Comparison of ENCODE assay signal across 8 cellular contexts in genomic region chr11:8168485-8169257, GRCh38. TPM values are rescaled to one million over a fixed set of nuclear protein-coding genes. Genes with fewer than 3 reads are reported as not detected.
DNase-seq lines count a peak whose midpoint lies in the region; ATAC-seq, FAIRE-seq and TF ChIP-seq lines count a peak whose summit lies in the region.

TSS of gene RIC3 (minus strand) at chr11:8169025. CDS start at chr11:8168989, 36 bp downstream.

- TF ChIP-seq RAD21 in GM12878 (IDR thresholded peaks at IDR 0.05; ENCODE audit: insufficient read depth, low read depth, low read length) = no peak

- no peaks in the 10 kb centered on the region for H3K36me3 ChIP-seq in GM12878 (ENCODE audit: control insufficient read depth in 2 of 2, insufficient read depth in 2 of 2, low read length in 1 of 2)
- H3K36me3 ChIP-seq in PC-9 (ENCODE audit: low read depth) = no peaks in the 10 kb centered on the region

- ATAC-seq in HG03135 (IDR thresholded peaks at IDR 0.05; ENCODE audit: unreplicated experiment) (peak; percentile 55), GM12878 (peak; percentile 88), left lobe of liver (peak; percentile 84)

- H3K9me3 ChIP-seq in GM12878 (replicated peaks; ENCODE audit: control insufficient read depth, insufficient read depth, low read length) = no peaks in the 10 kb centered on the region
- H3K9me3 ChIP-seq in PC-9 (ENCODE audit: insufficient read depth, low read depth) = no peaks in the 10 kb centered on the region

- no peak for TF ChIP-seq EP300 in GM12878 (IDR thresholded peaks at IDR 0.05; ENCODE audit: borderline replicate concordance in 1 of 2, control insufficient read depth in 1 of 2, low read depth in 2 of 2, low read length in 2 of 2)

- peak within 1 kb of the TSS; percentile 36; the same call in 1 of the 2 replicates for H3K9ac ChIP-seq in GM12878 (ENCODE audit: control insufficient read depth, insufficient read depth, low read length)

- H4K20me1 ChIP-seq in GM12878 (ENCODE audit: control insufficient read depth, insufficient read depth) = no peaks in the 10 kb centered on the region
- no peaks in the 10 kb centered on the region for H4K20me1 ChIP-seq in PC-9 (ENCODE audit: insufficient read depth)

- FAIRE-seq in GM12891 (lab: Jason Lieb, UNC) (peak; percentile 96), GM12878 (lab: Jason Lieb, UNC) (no peak)

- RAD21 ChIA-PET in GM12878 (lab: Charles Lee; ENCODE audit: unreplicated experiment) = no interaction called here

- DNase-seq in GM12891 (ENCODE audit: insufficient read length, low spot score) (peak; percentile 45), GM12878 (ENCODE audit: low read depth, low spot score) (no peak), left lobe of liver (ENCODE audit: low spot score) (peak; percentile 48), OCI-M2 (lab: John Stamatoyannopoulos, UW; ENCODE audit: unreplicated experiment) (no peak), PC-9 (no peak)
- peak; percentile 61 for DNase-seq in stimulated activated CD4-positive, alpha-beta T cell treated with anti-CD3 and anti-CD28 coated beads, Interleukin-4, amount 100 ng/mL, for 24 hours

- intact Hi-C loops in GM12878 (cut with micrococcal nuclease; ENCODE audit: unreplicated experiment) (no loop called here), PC-9 (cut with micrococcal nuclease; ENCODE audit: unreplicated experiment) (no loop called here)

- peak within 1 kb of the TSS; percentile 65 for H3K4me3 Mint-ChIP-seq in T-helper 1 cell treated with Interleukin-12 subunit alpha and Interleukin-12 subunit beta and Interleukin-4 antibody, amounts not matched to agents 30 μg/mL and 1 μg/mL, for 36 hours

- no peaks in the 10 kb centered on the region for H3F3A ChIP-seq in PC-9 (ENCODE audit: insufficient read depth, low read depth)

- H3K36me3 Mint-ChIP-seq in T-helper 1 cell treated with Interleukin-12 subunit alpha and Interleukin-12 subunit beta and Interleukin-4 antibody, amounts not matched to agents 30 μg/mL and 1 μg/mL, for 36 hours (ENCODE audit: low read depth) = no peaks in the 10 kb centered on the region

- H3K4me1 ChIP-seq in GM12878 (ENCODE audit: control insufficient read depth, insufficient read depth, low read length) (no peaks in the 10 kb centered on the region), PC-9 (replicated peaks; ENCODE audit: insufficient read depth) (no peaks in the 10 kb centered on the region)

- no peak within 1 kb of the TSS for H3K27ac Mint-ChIP-seq in T-helper 1 cell treated with Interleukin-12 subunit alpha and Interleukin-12 subunit beta and Interleukin-4 antibody, amounts not matched to agents 30 μg/mL and 1 μg/mL, for 36 hours

- peak within 1 kb of the TSS; percentile 94 for H3K4me3 ChIP-seq in GM12878
- no peak within 1 kb of the TSS for H3K4me3 ChIP-seq in PC-9

- no peaks in the 10 kb centered on the region for H3K9me2 ChIP-seq in PC-9 (ENCODE audit: insufficient read depth)

- H3K27me3 Mint-ChIP-seq in T-helper 1 cell treated with Interleukin-12 subunit alpha and Interleukin-12 subunit beta and Interleukin-4 antibody, amounts not matched to agents 30 μg/mL and 1 μg/mL, for 36 hours (ENCODE audit: low read depth) = peaks cover 48% of the 10 kb centered on the region

- H3K9me3 Mint-ChIP-seq in T-helper 1 cell treated with Interleukin-12 subunit alpha and Interleukin-12 subunit beta and Interleukin-4 antibody, amounts not matched to agents 30 μg/mL and 1 μg/mL, for 36 hours = no peaks in the 10 kb centered on the region

- BruUV-seq in GM12878 (replicated peaks; lab: Mats Ljungman, UMichigan) (no TSS peak), PC-9 (replicated peaks; lab: Mats Ljungman, UMichigan) (no TSS peak)

- no peaks in the 10 kb centered on the region; a peak in 1 of 4 replicates for H3K27me3 ChIP-seq in GM12878 (replicated peaks in 1 of 2; ENCODE audit: control insufficient read depth in 2 of 2, insufficient read depth in 2 of 2, low read length in 1 of 2)
- no peaks in the 10 kb centered on the region for H3K27me3 ChIP-seq in PC-9 (ENCODE audit: insufficient read depth, low read depth)

- CTCF ChIA-PET in GM12878 (lab: Yijun Ruan, JAX) = no interaction called here
- CTCF ChIA-PET in PC-9 (lab: Charles Lee) = no interaction called here

- no peak within 1 kb of the TSS for H3K27ac ChIP-seq in GM12878 (ENCODE audit: control insufficient read depth, insufficient read depth)
- no peak within 1 kb of the TSS for H3K27ac ChIP-seq in PC-9

- POLR2A ChIA-PET in GM12878 (lab: Charles Lee) (no interaction called here), PC-9 (lab: Charles Lee; ENCODE audit: unreplicated experiment) (no interaction called here)

- H3K4me1 Mint-ChIP-seq in T-helper 1 cell treated with Interleukin-12 subunit alpha and Interleukin-12 subunit beta and Interleukin-4 antibody, amounts not matched to agents 30 μg/mL and 1 μg/mL, for 36 hours (ENCODE audit: low read depth) = peaks cover 8% of the 10 kb centered on the region

- WGBS in GM12878 (ENCODE audit: insufficient coverage, insufficient replicate concordance, low lambda C conversion rate, missing lambda C conversion rate) = 22% methylated on average over 57 of the region's 62 CpGs

- in situ Hi-C loops in GM12878 (cut with MboI) = no loop called here

- no peaks in the 10 kb centered on the region for H3K79me2 ChIP-seq in GM12878 (ENCODE audit: control insufficient read depth, insufficient read depth, low read length)
- no peaks in the 10 kb centered on the region for H3K79me2 ChIP-seq in PC-9 (ENCODE audit: low read depth)

- H3K4me2 ChIP-seq in GM12878 (ENCODE audit: control insufficient read depth, insufficient read depth) (peak within 1 kb of the TSS; percentile 80), PC-9 (no peak within 1 kb of the TSS)

- TF ChIP-seq POLR2A in GM12891 (IDR thresholded peaks at IDR 0.05; ENCODE audit: low read depth, low read length) (no peak; the same call in 1 of the 2 replicates), GM12878 (IDR thresholded peaks at IDR 0.05; ENCODE audit: low read depth, low read length) (peak; percentile 46; the same call in 1 of the 2 replicates)

- SMC1A ChIA-PET in GM12878 (lab: Charles Lee; ENCODE audit: uncharacterized antibody, unreplicated experiment) = interaction anchor here (0.8 kb wide), 1 partner anchor 398 kb away, joined by 3 read pairs; no protein-coding TSS in a partner anchor

- TF ChIP-seq CTCF in GM12878 (IDR thresholded peaks at IDR 0.05 in 2 of 3, conservative IDR thresholded peaks at IDR 0.05 in 1 of 3; ENCODE audit: control insufficient read depth in 2 of 3, extremely low read depth in 1 of 3, insufficient read depth in 1 of 3, low read depth in 3 of 3, low read length in 3 of 3) = no peak; a peak in 1 of 6 replicates
- no peak for TF ChIP-seq CTCF in PC-9 (conservative IDR thresholded peaks at IDR 0.05)

- H2AFZ ChIP-seq in GM12878 (ENCODE audit: control insufficient read depth, low read depth, low read length) (peak within 1 kb of the TSS; percentile 73), PC-9 (no peak within 1 kb of the TSS)

TF ChIP-seq in GM12891, 5 proteins besides CTCF, POLR2A, EP300 and RAD21:
- TF ChIP-seq SPI1 (IDR thresholded peaks at IDR 0.05; ENCODE audit: low read depth, low read length) = no peak
- no peak for TF ChIP-seq TAF1 (IDR thresholded peaks at IDR 0.05; ENCODE audit: low read depth, low read length)
- no peak for TF ChIP-seq POU2F2 (IDR thresholded peaks at IDR 0.05; ENCODE audit: low read depth, low read length)
- TF ChIP-seq PAX5 (IDR thresholded peaks at IDR 0.05; ENCODE audit: insufficient read depth, low read length, severe bottlenecking) = no peak
- no peak for TF ChIP-seq POLR2AphosphoS5 (IDR thresholded peaks at IDR 0.05; ENCODE audit: low read depth, low read length)

TF ChIP-seq in GM12878, 131 proteins besides CTCF, POLR2A, EP300 and RAD21 (continues in another document):
- peak; percentile 23; the same call in 1 of the 2 replicates for TF ChIP-seq MAX (IDR thresholded peaks at IDR 0.05; ENCODE audit: low read depth, low read length)

RNA-seq across cellular contexts. Expression of gene RIC3, which starts in this region (rescaled TPM):
- 8.6 TPM for polyA plus RNA-seq in GM12891 (2012; ENCODE audit: low read depth, missing spikeins)
- total RNA-seq in GM12878 (2013; cell fraction: nucleolus; rRNA removed) = 48.5 and 51.5 TPM in 2 replicates
- total RNA-seq in GM12878 (2014; rRNA removed) (1.9 and 2.0 TPM in 2 replicates), GM12878 (2014; rRNA removed; fragmentation: Illumina TruSeq; extraction: Trizol) (2.3 and 2.8 TPM in 2 replicates), GM12878 (2021) (2.1 and 2.9 TPM in 2 replicates), left lobe of liver (3.4 TPM), PC-9 (2021) (not detected in 2 replicates)
- polyA plus RNA-seq in GM12878 (2011; ENCODE audit: low read depth) = 2.9 TPM
- polyA plus RNA-seq in GM12878 (2011; rRNA removed) (8.9 and 13.0 TPM in 2 replicates), GM12878 (2014; fragmentation: Illumina TruSeq; extraction: Trizol) (3.2 and 4.7 TPM in 2 replicates), GM12878 (2014; fragmentation: Nextera tagmentation; extraction: Ambion mirVana) (1 to 10 TPM in 1 of 2 experiments, under 1 TPM in 1; 0.90 to 1.3 TPM), GM12878 (2014; rRNA removed) (4.1 and 4.2 TPM in 2 replicates), GM12878 (2016; fragmentation: Nextera tagmentation; extraction: Ambion mirVana) (1 to 10 TPM; 1.4 to 1.9 TPM)
- 2.9 and 4.0 TPM in 2 replicates for polyA plus RNA-seq in GM12878 (2011; cell fraction: cytosol; rRNA removed)
- polyA plus RNA-seq in GM12878 (2011; cell fraction: nucleus; rRNA removed) = 32.9 and 33.1 TPM in 2 replicates
- polyA plus RNA-seq in GM12878 (2012) = 2.6 and 3.7 TPM in 2 replicates
- polyA minus RNA-seq in GM12878 (2011; rRNA and poly(A)+ RNA removed) = 3.8 and 5.6 TPM in 2 replicates
- polyA minus RNA-seq in GM12878 (2011; cell fraction: cytosol; rRNA and poly(A)+ RNA removed) = 1.8 TPM in 1 of 2 replicates, not detected in the other
- polyA minus RNA-seq in GM12878 (2011; cell fraction: nucleus; rRNA and poly(A)+ RNA removed) = 12.5 and 17.4 TPM in 2 replicates

Comparison
In these comparisons a context has a peak if more than half of its experiments do, and no peak if none do; other contexts are left out.
1. DNase-seq: peak in GM12891 (single experiment), left lobe of liver (single experiment) and stimulated activated CD4-positive, alpha-beta T cell treated with anti-CD3 and anti-CD28 coated beads, Interleukin-4, amount 100 ng/mL, for 24 hours (single experiment); none in GM12878 (single experiment), OCI-M2 (single experiment) and PC-9 (0 of 2).
2. Peak in every context shown above with its lines, with median percentiles within 50 percentile points of each other: ATAC-seq.